ENCODE assay signal across 34 cellular contexts in the genomic region with DNA sequence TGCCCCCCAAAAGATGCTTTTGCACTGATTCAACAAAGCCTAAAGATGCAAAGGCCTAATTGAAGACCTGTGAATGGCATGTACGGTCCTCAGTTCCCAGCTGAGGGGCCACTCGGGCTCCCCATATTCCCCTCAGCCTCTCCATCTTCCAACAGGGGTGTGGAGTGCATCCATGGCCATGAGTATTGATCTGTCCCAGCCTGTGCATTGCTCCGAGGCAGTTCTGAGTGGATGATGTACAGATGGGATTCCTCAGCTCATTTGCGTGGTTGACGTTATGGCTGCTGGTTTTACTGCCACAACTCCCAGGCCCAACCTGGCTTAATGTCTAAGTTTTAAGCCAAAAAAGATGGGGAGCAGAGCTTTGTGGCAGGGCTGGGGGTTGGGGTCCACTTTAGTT.
"Had no signal": no experiment of that assay in that cellular context is flagged by ENCODE, and none has a peak within 500 bp of the region (broad histone marks: within the 10 kb centered on the region; RNA-seq: fewer than 3 reads in every experiment).

No MANE protein-coding gene starts in this region.

- H3K9me3 Mint-ChIP-seq: activated T-cell treated with anti-CD3 and anti-CD28 coated beads, Interleukin-2, amount 50 U/mL, for 72 hours; activated T-helper 17 cell treated with anti-CD3 and anti-CD28 coated beads, Interleukin-2, amount 50 U/mL, for 72 hours; central memory CD8-positive, alpha-beta T cell; T-cell had no signal

- H3K27me3 ChIP-seq: ascending aorta, cardiac muscle cell, Peyer's patch had no signal

- H3K27ac Mint-ChIP-seq: activated CD4-positive, alpha-beta memory T cell treated with anti-CD3 and anti-CD28 coated beads, Interleukin-2, amount 10 ng/mL, durations not matched to agents 7 days and 5 days; activated naive CD8-positive, alpha-beta T cell treated with anti-CD3 and anti-CD28 coated beads, Interleukin-2, amount 10 ng/mL, durations not matched to agents 7 days and 5 days; activated T-cell treated with anti-CD3 and anti-CD28 coated beads, Interleukin-2, amount 50 U/mL, for 72 hours had no signal

- H3K9me3 ChIP-seq: ascending aorta, Peyer's patch had no signal

- H3K4me3 ChIP-seq: ascending aorta, cardiac muscle cell, Peyer's patch had no signal

- DNase-seq: activated CD4-positive, alpha-beta memory T cell treated with anti-CD3 and anti-CD28 coated beads, Interleukin-2, amount 10 ng/mL, durations not matched to agents 7 days and 5 days; activated CD4-positive, alpha-beta T cell treated with anti-CD3 and anti-CD28 coated beads for 1 hour; activated CD4-positive, alpha-beta T cell treated with anti-CD3 and anti-CD28 coated beads, Interleukin-2, amount 50 U/mL, for 1 hour; activated CD4-positive, CD25-positive, alpha-beta regulatory T cell; activated effector memory CD4-positive, alpha-beta T cell treated with anti-CD3 and anti-CD28 coated beads, Interleukin-2, amount 50 U/mL, for 16 hours; activated naive CD4-positive, alpha-beta T cell; activated naive CD4-positive, alpha-beta T cell treated with anti-CD3 and anti-CD28 coated beads, Interleukin-2, amount 50 U/mL, for 16 hours; activated naive CD8-positive, alpha-beta T cell treated with anti-CD3 and anti-CD28 coated beads, Interleukin-2, amount 10 ng/mL, durations not matched to agents 7 days and 5 days; activated T-cell treated with anti-CD3 and anti-CD28 coated beads, Interleukin-2, amount 50 U/mL, for 72 hours; amygdala; NCI-H1092 treated with DMSO at 0.1 percent for 48 hours; NCI-H187; NCI-H2029 treated with DMSO at 0.1 percent for 48 hours; NCI-H2107; NCI-H2171; NCI-H510A; NCI-H526; NCI-H748 treated with DMSO at 0.1 percent for 48 hours; NK-92 treated with Interleukin-12 subunit alpha and Interleukin-12 subunit beta, amount 100 ng/mL, for 24 hours; PC-3; Peyer's patch; RPMI8226; SIG-M5; T-cell; T-helper 2 cell; T-helper 9 cell; WERI-Rb-1 had no signal

- H3K9ac ChIP-seq: KMS-11 had no signal

- H3K4me3 Mint-ChIP-seq: activated CD4-positive, alpha-beta memory T cell treated with anti-CD3 and anti-CD28 coated beads, Interleukin-2, amount 10 ng/mL, durations not matched to agents 7 days and 5 days; activated naive CD8-positive, alpha-beta T cell treated with anti-CD3 and anti-CD28 coated beads, Interleukin-2, amount 10 ng/mL, durations not matched to agents 7 days and 5 days; activated T-cell treated with anti-CD3 and anti-CD28 coated beads, Interleukin-2, amount 50 U/mL, for 72 hours; activated T-helper 17 cell treated with anti-CD3 and anti-CD28 coated beads, Interleukin-2, amount 50 U/mL, for 72 hours; central memory CD8-positive, alpha-beta T cell had no signal

- H3K4me1 ChIP-seq: Peyer's patch had no signal

- H3K27me3 Mint-ChIP-seq: activated CD4-positive, alpha-beta memory T cell treated with anti-CD3 and anti-CD28 coated beads, Interleukin-2, amount 10 ng/mL, durations not matched to agents 7 days and 5 days; activated naive CD8-positive, alpha-beta T cell treated with anti-CD3 and anti-CD28 coated beads, Interleukin-2, amount 10 ng/mL, durations not matched to agents 7 days and 5 days; activated T-helper 17 cell treated with anti-CD3 and anti-CD28 coated beads, Interleukin-2, amount 50 U/mL, for 72 hours; central memory CD8-positive, alpha-beta T cell; T-cell had no signal

- H3K27ac ChIP-seq: ascending aorta, cardiac muscle cell, KMS-11, Peyer's patch, WERI-Rb-1 had no signal

- ATAC-seq: activated T-cell treated with anti-CD3 and anti-CD28 coated beads, Interleukin-2, amount 50 U/mL, for 72 hours; activated T-helper 17 cell treated with anti-CD3 and anti-CD28 coated beads, Interleukin-2, amount 50 U/mL, for 72 hours; PC-3; Right ventricle myocardium inferior; SK-N-SH treated with all-trans-retinoic acid at 6 μM for 48 hours; T-cell had no signal

- H3K4me2 ChIP-seq: KMS-11 had no signal
